ENCODE assay signal across 8 cellular contexts in the genomic region with DNA sequence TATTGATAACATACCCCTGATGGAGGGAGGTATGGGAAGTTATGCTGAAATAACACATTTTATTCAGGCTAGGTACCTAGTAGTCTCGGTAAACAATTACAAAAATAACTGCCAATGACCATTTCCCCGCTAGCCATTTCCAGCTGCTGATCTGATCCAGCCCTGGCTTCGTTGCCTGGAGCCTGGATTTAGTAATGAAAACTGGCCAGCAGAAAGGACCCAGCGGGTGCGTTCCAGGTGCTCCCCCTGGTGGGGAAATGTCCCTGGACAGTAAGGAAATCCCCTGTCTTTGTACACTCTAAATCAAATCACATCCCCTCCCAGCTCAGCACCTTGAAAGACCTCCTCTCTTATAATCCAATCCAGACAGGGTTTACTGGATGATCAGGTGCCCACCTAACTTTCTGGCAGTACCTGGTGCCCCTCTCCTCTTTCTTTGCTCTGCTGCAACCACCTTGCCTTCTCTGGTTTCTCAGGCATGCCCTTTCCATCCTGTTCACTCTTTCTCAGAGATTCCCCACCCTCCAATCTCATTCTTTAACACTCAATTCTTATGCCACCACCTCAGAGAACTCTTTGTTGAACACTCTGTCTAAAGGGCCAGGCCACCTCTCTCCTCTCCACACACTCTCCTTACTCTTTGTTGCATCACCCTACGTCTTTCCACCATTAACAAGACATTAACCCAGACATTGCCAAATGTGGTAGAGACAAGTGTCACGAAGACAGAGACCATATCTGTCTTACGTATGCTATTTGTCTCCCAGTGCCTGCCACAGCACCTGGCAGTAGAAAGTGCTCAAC. TPM values are rescaled to one million over a fixed set of nuclear protein-coding genes. Genes with fewer than 3 reads are reported as not detected.
DNase-seq lines count a peak whose midpoint lies in the region; ATAC-seq and TF ChIP-seq lines count a peak whose summit lies in the region.

No MANE protein-coding gene starts in this region.

- ATAC-seq in right lobe of liver (peak in 3 of 4 donors; percentile 81 to 88 (median 85)), GM19397 (IDR thresholded peaks at IDR 0.05; ENCODE audit: unreplicated experiment) (no peak)

- no peak overlapping the region for H3K4me3 ChIP-seq in GM06990 (replicated peaks; ENCODE audit: low read depth, low read length)
- H3K4me3 ChIP-seq in LNCaP clone FGC (ENCODE audit: low read depth, low read length), result no peak overlapping the region
- H3K4me3 ChIP-seq in WERI-Rb-1 (ENCODE audit: low read depth, low read length), result no peak overlapping the region
- no peak overlapping the region for H3K4me3 ChIP-seq in colonic mucosa
- H3K4me3 ChIP-seq in right lobe of liver, result no peak overlapping the region

- no peak for TF ChIP-seq POLR2A in right lobe of liver (IDR thresholded peaks at IDR 0.05)

- 30% methylated on average over 8 of the region's 8 CpGs for WGBS in right lobe of liver (ENCODE audit: insufficient coverage, low coverage, low lambda C conversion rate, missing lambda C conversion rate)

- TF ChIP-seq CTCF in GM06990 (IDR thresholded peaks at IDR 0.05; ENCODE audit: insufficient read depth, low read length, poor library complexity, severe bottlenecking), result peak; percentile 83
- TF ChIP-seq CTCF in LNCaP clone FGC (IDR thresholded peaks at IDR 0.05; ENCODE audit: control insufficient read depth, extremely low read depth, insufficient read depth), result peak; percentile 78
- TF ChIP-seq CTCF in WERI-Rb-1 (IDR thresholded peaks at IDR 0.05; ENCODE audit: low read depth, low read length), result peak; percentile 84
- TF ChIP-seq CTCF in colonic mucosa (IDR thresholded peaks at IDR 0.05), result peak; percentile 76
- peak; percentile 55 to 90 (median 84) for TF ChIP-seq CTCF in right lobe of liver (IDR thresholded peaks at IDR 0.05)

- intact Hi-C loops in colonic mucosa (cut with DNase I) (loop anchor here (5.0 to 10.0 kb wide), 3 partner anchors 52 to 135 kb away; a partner anchor contains a TSS), right lobe of liver (cut with DNase I) (no loop called here)

- H3K27ac ChIP-seq in WERI-Rb-1 (no peak overlapping the region), colonic mucosa (no peak overlapping the region), right lobe of liver (peak overlapping the region in 2 of 3 donors; percentile 82 to 92)

- H3K9me3 ChIP-seq in WERI-Rb-1 (ENCODE audit: severe bottlenecking) (no peaks in the 10 kb centered on the region), colonic mucosa (no peaks in the 10 kb centered on the region), right lobe of liver (no peaks in the 10 kb centered on the region)

- no peaks in the 10 kb centered on the region; the same call in 1 of the 2 replicates for H3K27me3 ChIP-seq in GM06990 (replicated peaks; ENCODE audit: control insufficient read depth, insufficient read depth, low read length)
- H3K27me3 ChIP-seq in WERI-Rb-1 (ENCODE audit: insufficient read depth, low read depth, severe bottlenecking), result no peaks in the 10 kb centered on the region
- no peaks in the 10 kb centered on the region for H3K27me3 ChIP-seq in colonic mucosa
- no peaks in the 10 kb centered on the region for H3K27me3 ChIP-seq in right lobe of liver

- H3K36me3 ChIP-seq in GM06990 (ENCODE audit: control insufficient read depth, insufficient read depth, low read length), result no peaks in the 10 kb centered on the region
- H3K36me3 ChIP-seq in WERI-Rb-1, result no peaks in the 10 kb centered on the region
- no peaks in the 10 kb centered on the region for H3K36me3 ChIP-seq in colonic mucosa
- H3K36me3 ChIP-seq in right lobe of liver, result no peaks in the 10 kb centered on the region

- no peak overlapping the region for H3K9ac ChIP-seq in colonic mucosa (ENCODE audit: low read depth in 2 of 2, low read length in 2 of 2)

- DNase-seq in GM06990 (ENCODE audit: extremely low read depth, insufficient read length) (peak; percentile 21), LNCaP clone FGC (ENCODE audit: low read depth) (peak; percentile 19), WERI-Rb-1 (peak; percentile 83), colonic mucosa (peak; percentile 91), right lobe of liver (peak; percentile 84 to 91 (median 87)), OCI-M2 (lab: John Stamatoyannopoulos, UW; ENCODE audit: unreplicated experiment) (no peak)
- DNase-seq in stimulated activated CD8-positive, alpha-beta memory T cell treated with anti-CD3 and anti-CD28 coated beads, Interleukin-2, amount 100 ng/mL, for 48 hours (ENCODE audit: low read depth in 2 of 2), result peak; percentile 3 to 56

- peaks cover 5% of the 10 kb centered on the region for H3K4me1 ChIP-seq in colonic mucosa
- H3K4me1 ChIP-seq in right lobe of liver, result peaks cover 0 to 26% (median 0%) of the 10 kb centered on the region in 4 donors

RNA-seq across cellular contexts. Expression of a gene that starts 50.1 kb away (rescaled TPM):
- 10 to 100 TPM; 51.9 to 64.1 TPM for total RNA-seq in colonic mucosa
- 10 to 100 TPM; 19.2 to 49.2 (median 30.6) TPM for total RNA-seq in right lobe of liver

RNA-seq across cellular contexts. Expression of a gene that starts 53.8 kb away (rescaled TPM):
- total RNA-seq in colonic mucosa (10 to 100 TPM; 47.5 to 63.3 TPM), right lobe of liver (100 to 1,000 TPM in 3 of 6 experiments, 10 to 100 TPM in 3; 30.7 to 143 (median 87.2) TPM)

Comparison
In these comparisons a context has a peak if more than half of its experiments do, and no peak if none do; other contexts are left out.
1. H3K27ac ChIP-seq: peak in right lobe of liver (2 of 3); none in WERI-Rb-1 (single experiment) and colonic mucosa (single experiment).
2. Peak in every context shown above with its lines, with median percentiles within 50 percentile points of each other: CTCF ChIP-seq.